ENCODE assay signal across 1 cellular context in the genomic region with DNA sequence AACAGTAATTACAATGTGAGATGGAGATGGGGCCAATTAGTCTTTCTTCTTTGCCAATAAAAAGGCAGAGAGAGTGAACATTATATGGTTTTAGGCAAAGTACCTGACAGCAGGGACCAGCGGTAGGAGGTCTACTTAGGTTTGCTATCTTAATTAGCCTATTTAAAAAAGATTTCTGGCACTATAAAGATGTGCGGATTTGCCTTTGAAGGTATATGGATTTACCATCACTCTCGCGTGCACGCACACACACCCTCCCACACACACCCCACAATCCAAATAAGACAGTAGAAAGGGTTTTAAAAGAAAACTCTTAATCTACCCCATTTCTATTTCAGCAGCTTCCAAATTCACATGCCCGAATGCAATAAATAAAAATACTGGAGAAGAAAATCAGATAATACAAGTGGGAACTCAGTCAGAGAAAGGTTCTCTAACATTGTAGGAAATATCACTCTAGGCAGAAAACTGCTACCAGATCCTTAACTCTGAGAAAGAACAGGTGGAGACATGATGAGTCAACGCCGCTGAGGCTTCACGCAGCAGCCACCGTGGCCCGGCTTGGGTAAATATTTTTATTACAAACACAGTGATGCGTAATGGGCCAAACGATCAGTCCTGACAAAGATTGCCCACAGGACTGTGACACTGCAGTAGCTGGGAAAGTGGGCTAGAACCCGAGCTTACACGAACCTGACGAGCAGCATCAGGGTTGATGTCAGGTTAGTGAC.
TF ChIP-seq lines count a peak whose summit lies in the region.

No MANE protein-coding gene starts in this region.

TF ChIP-seq in HepG2, 621 proteins besides CTCF, POLR2A, EP300 and RAD21 (continued from another document and continues in another):
- TF ChIP-seq ZNF251 (CRISPR knock-in tag; IDR thresholded peaks at IDR 0.05) (no peak), ZNF549 (CRISPR knock-in tag; IDR thresholded peaks at IDR 0.05) (no peak), TCF7L2 (IDR thresholded peaks at IDR 0.05; ENCODE audit: low read depth, low read length) (no peak), ZNF101 (CRISPR knock-in tag; IDR thresholded peaks at IDR 0.05; ENCODE audit: borderline replicate concordance, low read depth) (no peak), SRSF1 (optimal IDR thresholded peaks at IDR 0.05; ENCODE audit: low read depth, low read length) (no peak), HMG20B (CRISPR knock-in tag; conservative IDR thresholded peaks at IDR 0.05) (no peak), ZNF816 (CRISPR knock-in tag; IDR thresholded peaks at IDR 0.05; ENCODE audit: borderline replicate concordance) (no peak), ZBTB1 (CRISPR knock-in tag; IDR thresholded peaks at IDR 0.05; ENCODE audit: borderline replicate concordance) (no peak), HDAC6 (IDR thresholded peaks at IDR 0.05; ENCODE audit: low read depth, low read length) (no peak), ZIK1 (CRISPR knock-in tag; IDR thresholded peaks at IDR 0.05; ENCODE audit: borderline replicate concordance, low read depth) (no peak), ZNF710 (CRISPR knock-in tag; IDR thresholded peaks at IDR 0.05; ENCODE audit: borderline replicate concordance) (no peak), ZBTB7B (CRISPR knock-in tag; IDR thresholded peaks at IDR 0.05) (peak; percentile 42; the same call in 1 of the 2 replicates), HNF1B (CRISPR knock-in tag; IDR thresholded peaks at IDR 0.05) (no peak), EED (CRISPR knock-in tag; IDR thresholded peaks at IDR 0.05) (no peak), ZSCAN20 (CRISPR knock-in tag; IDR thresholded peaks at IDR 0.05; ENCODE audit: borderline replicate concordance) (no peak), E2F2 (CRISPR knock-in tag; IDR thresholded peaks at IDR 0.05; ENCODE audit: borderline replicate concordance) (no peak), ZNF180 (CRISPR knock-in tag; IDR thresholded peaks at IDR 0.05; ENCODE audit: borderline replicate concordance, low read depth) (no peak), KDM5A (IDR thresholded peaks at IDR 0.05; ENCODE audit: borderline replicate concordance, low read length) (no peak), ZNF563 (CRISPR knock-in tag; IDR thresholded peaks at IDR 0.05) (no peak), ZNF260 (CRISPR knock-in tag; IDR thresholded peaks at IDR 0.05; ENCODE audit: borderline replicate concordance, low read depth) (no peak), ZKSCAN8 (CRISPR knock-in tag; IDR thresholded peaks at IDR 0.05; ENCODE audit: borderline replicate concordance) (peak; percentile 76; the same call in 1 of the 2 replicates), MIXL1 (CRISPR knock-in tag; IDR thresholded peaks at IDR 0.05) (no peak), MEIS1 (CRISPR knock-in tag; IDR thresholded peaks at IDR 0.05; ENCODE audit: borderline replicate concordance) (no peak), MAF1 (CRISPR knock-in tag; IDR thresholded peaks at IDR 0.05; ENCODE audit: borderline replicate concordance) (no peak)
- TF ChIP-seq, protein P1, sequence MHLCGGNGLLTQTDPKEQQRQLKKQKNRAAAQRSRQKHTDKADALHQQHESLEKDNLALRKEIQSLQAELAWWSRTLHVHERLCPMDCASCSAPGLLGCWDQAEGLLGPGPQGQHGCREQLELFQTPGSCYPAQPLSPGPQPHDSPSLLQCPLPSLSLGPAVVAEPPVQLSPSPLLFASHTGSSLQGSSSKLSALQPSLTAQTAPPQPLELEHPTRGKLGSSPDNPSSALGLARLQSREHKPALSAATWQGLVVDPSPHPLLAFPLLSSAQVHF (CRISPR knock-in tag; IDR thresholded peaks at IDR 0.05) = no peak
- TF ChIP-seq, protein P2, sequence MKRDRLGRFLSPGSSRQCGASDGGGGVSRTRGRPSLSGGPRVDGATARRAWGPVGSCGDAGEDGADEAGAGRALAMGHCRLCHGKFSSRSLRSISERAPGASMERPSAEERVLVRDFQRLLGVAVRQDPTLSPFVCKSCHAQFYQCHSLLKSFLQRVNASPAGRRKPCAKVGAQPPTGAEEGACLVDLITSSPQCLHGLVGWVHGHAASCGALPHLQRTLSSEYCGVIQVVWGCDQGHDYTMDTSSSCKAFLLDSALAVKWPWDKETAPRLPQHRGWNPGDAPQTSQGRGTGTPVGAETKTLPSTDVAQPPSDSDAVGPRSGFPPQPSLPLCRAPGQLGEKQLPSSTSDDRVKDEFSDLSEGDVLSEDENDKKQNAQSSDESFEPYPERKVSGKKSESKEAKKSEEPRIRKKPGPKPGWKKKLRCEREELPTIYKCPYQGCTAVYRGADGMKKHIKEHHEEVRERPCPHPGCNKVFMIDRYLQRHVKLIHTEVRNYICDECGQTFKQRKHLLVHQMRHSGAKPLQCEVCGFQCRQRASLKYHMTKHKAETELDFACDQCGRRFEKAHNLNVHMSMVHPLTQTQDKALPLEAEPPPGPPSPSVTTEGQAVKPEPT (CRISPR knock-in tag; IDR thresholded peaks at IDR 0.05; ENCODE audit: low read depth) = no peak
- TF ChIP-seq, protein P3, sequence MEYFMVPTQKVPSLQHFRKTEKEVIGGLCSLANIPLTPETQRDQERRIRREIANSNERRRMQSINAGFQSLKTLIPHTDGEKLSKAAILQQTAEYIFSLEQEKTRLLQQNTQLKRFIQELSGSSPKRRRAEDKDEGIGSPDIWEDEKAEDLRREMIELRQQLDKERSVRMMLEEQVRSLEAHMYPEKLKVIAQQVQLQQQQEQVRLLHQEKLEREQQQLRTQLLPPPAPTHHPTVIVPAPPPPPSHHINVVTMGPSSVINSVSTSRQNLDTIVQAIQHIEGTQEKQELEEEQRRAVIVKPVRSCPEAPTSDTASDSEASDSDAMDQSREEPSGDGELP (IDR thresholded peaks at IDR 0.05; ENCODE audit: borderline replicate concordance, low read depth) = peak; percentile 65; the same call in 1 of the 2 replicates
- TF ChIP-seq, protein P4, sequence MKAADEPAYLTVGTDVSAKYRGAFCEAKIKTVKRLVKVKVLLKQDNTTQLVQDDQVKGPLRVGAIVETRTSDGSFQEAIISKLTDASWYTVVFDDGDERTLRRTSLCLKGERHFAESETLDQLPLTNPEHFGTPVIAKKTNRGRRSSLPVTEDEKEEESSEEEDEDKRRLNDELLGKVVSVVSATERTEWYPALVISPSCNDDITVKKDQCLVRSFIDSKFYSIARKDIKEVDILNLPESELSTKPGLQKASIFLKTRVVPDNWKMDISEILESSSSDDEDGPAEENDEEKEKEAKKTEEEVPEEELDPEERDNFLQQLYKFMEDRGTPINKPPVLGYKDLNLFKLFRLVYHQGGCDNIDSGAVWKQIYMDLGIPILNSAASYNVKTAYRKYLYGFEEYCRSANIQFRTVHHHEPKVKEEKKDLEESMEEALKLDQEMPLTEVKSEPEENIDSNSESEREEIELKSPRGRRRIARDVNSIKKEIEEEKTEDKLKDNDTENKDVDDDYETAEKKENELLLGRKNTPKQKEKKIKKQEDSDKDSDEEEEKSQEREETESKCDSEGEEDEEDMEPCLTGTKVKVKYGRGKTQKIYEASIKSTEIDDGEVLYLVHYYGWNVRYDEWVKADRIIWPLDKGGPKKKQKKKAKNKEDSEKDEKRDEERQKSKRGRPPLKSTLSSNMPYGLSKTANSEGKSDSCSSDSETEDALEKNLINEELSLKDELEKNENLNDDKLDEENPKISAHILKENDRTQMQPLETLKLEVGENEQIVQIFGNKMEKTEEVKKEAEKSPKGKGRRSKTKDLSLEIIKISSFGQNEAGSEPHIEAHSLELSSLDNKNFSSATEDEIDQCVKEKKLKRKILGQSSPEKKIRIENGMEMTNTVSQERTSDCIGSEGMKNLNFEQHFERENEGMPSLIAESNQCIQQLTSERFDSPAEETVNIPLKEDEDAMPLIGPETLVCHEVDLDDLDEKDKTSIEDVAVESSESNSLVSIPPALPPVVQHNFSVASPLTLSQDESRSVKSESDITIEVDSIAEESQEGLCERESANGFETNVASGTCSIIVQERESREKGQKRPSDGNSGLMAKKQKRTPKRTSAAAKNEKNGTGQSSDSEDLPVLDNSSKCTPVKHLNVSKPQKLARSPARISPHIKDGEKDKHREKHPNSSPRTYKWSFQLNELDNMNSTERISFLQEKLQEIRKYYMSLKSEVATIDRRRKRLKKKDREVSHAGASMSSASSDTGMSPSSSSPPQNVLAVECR (CRISPR knock-in tag; IDR thresholded peaks at IDR 0.05; ENCODE audit: borderline replicate concordance) = peak; percentile 49; the same call in 1 of the 2 replicates
- TF ChIP-seq, protein P5, sequence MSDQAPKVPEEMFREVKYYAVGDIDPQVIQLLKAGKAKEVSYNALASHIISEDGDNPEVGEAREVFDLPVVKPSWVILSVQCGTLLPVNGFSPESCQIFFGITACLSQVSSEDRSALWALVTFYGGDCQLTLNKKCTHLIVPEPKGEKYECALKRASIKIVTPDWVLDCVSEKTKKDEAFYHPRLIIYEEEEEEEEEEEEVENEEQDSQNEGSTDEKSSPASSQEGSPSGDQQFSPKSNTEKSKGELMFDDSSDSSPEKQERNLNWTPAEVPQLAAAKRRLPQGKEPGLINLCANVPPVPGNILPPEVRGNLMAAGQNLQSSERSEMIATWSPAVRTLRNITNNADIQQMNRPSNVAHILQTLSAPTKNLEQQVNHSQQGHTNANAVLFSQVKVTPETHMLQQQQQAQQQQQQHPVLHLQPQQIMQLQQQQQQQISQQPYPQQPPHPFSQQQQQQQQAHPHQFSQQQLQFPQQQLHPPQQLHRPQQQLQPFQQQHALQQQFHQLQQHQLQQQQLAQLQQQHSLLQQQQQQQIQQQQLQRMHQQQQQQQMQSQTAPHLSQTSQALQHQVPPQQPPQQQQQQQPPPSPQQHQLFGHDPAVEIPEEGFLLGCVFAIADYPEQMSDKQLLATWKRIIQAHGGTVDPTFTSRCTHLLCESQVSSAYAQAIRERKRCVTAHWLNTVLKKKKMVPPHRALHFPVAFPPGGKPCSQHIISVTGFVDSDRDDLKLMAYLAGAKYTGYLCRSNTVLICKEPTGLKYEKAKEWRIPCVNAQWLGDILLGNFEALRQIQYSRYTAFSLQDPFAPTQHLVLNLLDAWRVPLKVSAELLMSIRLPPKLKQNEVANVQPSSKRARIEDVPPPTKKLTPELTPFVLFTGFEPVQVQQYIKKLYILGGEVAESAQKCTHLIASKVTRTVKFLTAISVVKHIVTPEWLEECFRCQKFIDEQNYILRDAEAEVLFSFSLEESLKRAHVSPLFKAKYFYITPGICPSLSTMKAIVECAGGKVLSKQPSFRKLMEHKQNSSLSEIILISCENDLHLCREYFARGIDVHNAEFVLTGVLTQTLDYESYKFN (CRISPR knock-in tag; conservative IDR thresholded peaks at IDR 0.05) = peak; percentile 63; the same call in 1 of the 2 replicates
